ENCODE assay signal across 2 cellular contexts in genomic region chr1:229278120-229278741, GRCh38.
TF ChIP-seq lines count a peak whose summit lies in the region.

No MANE protein-coding gene starts in this region.

TF ChIP-seq in HEK293, 187 proteins besides CTCF, POLR2A, EP300 and RAD21:
- TF ChIP-seq PRDM10 (tag by site-specific recombination; IDR thresholded peaks at IDR 0.05): peak; percentile 23; the same call in 1 of the 2 replicates
- 0 out of 2 replicates have a peak, but pooled peaks have one; percentile 13 for TF ChIP-seq ZFP69B (tag by site-specific recombination; IDR thresholded peaks at IDR 0.05)
- no peak for TF ChIP-seq SP2 (tag by site-specific recombination; IDR thresholded peaks at IDR 0.05)
TF ChIP-seq in HEK293: peak in this region for 2.

TF ChIP-seq in K562, 482 proteins besides CTCF, POLR2A, EP300 and RAD21 (continued from another document):
- no peak for TF ChIP-seq ZNF263 (CRISPR knock-in tag; IDR thresholded peaks at IDR 0.05; ENCODE audit: borderline replicate concordance)
- 0 out of 2 replicates have a peak, but pooled peaks have one; percentile 8 for TF ChIP-seq SMARCA4 (IDR thresholded peaks at IDR 0.05)
- TF ChIP-seq ELF4 (CRISPR knock-in tag; IDR thresholded peaks at IDR 0.05): 0 out of 2 replicates have a peak, but pooled peaks have one; percentile 35
- peak; percentile 80 for TF ChIP-seq MAFG (tag; conservative IDR thresholded peaks at IDR 0.05)
- peak; percentile 45 for TF ChIP-seq PRDM10 (IDR thresholded peaks at IDR 0.05; ENCODE audit: partially characterized antibody)
- TF ChIP-seq SMAD4 (CRISPR knock-in tag; conservative IDR thresholded peaks at IDR 0.05): no peak
- TF ChIP-seq MCM2 (IDR thresholded peaks at IDR 0.05; ENCODE audit: low read depth): no peak
- peak; percentile 58 for TF ChIP-seq CBFA2T3 (IDR thresholded peaks at IDR 0.05)
- no peak for TF ChIP-seq EGR1 (conservative IDR thresholded peaks at IDR 0.05)
- TF ChIP-seq MAZ (CRISPR knock-in tag; conservative IDR thresholded peaks at IDR 0.05 in 1 of 2, IDR thresholded peaks at IDR 0.05 in 1 of 2): no peak
- TF ChIP-seq PKNOX1 (IDR thresholded peaks at IDR 0.05): 0 out of 2 replicates have a peak, but pooled peaks have one; percentile 28
- TF ChIP-seq DPF2 (IDR thresholded peaks at IDR 0.05): peak; percentile 50; the same call in 1 of the 2 replicates
- peak; percentile 28; the same call in 1 of the 2 replicates for TF ChIP-seq MAFK (IDR thresholded peaks at IDR 0.05; ENCODE audit: low read length)
- 0 out of 4 replicates have a peak, but pooled peaks of 1 of the 2 experiments have one; percentile 12 for TF ChIP-seq HDAC1 (IDR thresholded peaks at IDR 0.05)
- TF ChIP-seq ATF7 (IDR thresholded peaks at IDR 0.05): peak; percentile 32; the same call in 1 of the 2 replicates
- peak; percentile 21; the same call in 1 of the 2 replicates for TF ChIP-seq MAFF (IDR thresholded peaks at IDR 0.05; ENCODE audit: low read length)
- peak; percentile 81 for TF ChIP-seq NFE2 (IDR thresholded peaks at IDR 0.05; ENCODE audit: low read depth)
- peak; percentile 85 for TF ChIP-seq ZNF316 (IDR thresholded peaks at IDR 0.05)
